ENCODE assay signal across 8 cellular contexts in genomic region chr2:232838406-232838874, GRCh38. TPM values are rescaled to one million over a fixed set of nuclear protein-coding genes. Genes with fewer than 3 reads are reported as not detected.
DNase-seq lines count a peak whose midpoint lies in the region; ATAC-seq and TF ChIP-seq lines count a peak whose summit lies in the region.

No MANE protein-coding gene starts in this region.

- TF ChIP-seq CTCF in Peyer's patch (IDR thresholded peaks at IDR 0.05): no peak

- H3K9me3 ChIP-seq in Peyer's patch: no peaks in the 10 kb centered on the region

- H3K27me3 ChIP-seq in Peyer's patch: no peaks in the 10 kb centered on the region

- peaks cover 95% of the 10 kb centered on the region for H3K36me3 Mint-ChIP-seq in activated T-helper 17 cell treated with anti-CD3 and anti-CD28 coated beads, Interleukin-2, amount 50 U/mL, for 72 hours (ENCODE audit: low read depth)
- H3K36me3 Mint-ChIP-seq in naive thymus-derived CD8-positive, alpha-beta T cell: peaks cover 7 to 88% (median 16%) of the 10 kb centered on the region in 3 donors

- DNase-seq in ELR (ENCODE audit: low read depth) (peak; percentile 56), Peyer's patch (peak in 2 of 3 donors; percentile 50 to 57), mesenteric fat pad (ENCODE audit: low spot score) (no peak), dedifferentiated amniotic fluid mesenchymal stem cell (ENCODE audit: extremely low spot score) (no peak), amniotic stem cell (lab: John Stamatoyannopoulos, UW) (no peak)
- DNase-seq in naive thymus-derived CD8-positive, alpha-beta T cell: peak in 4 of 10 donors; percentile 10 to 67 (median 30)

- H3K27ac ChIP-seq in Peyer's patch: peak overlapping the region in 3 of 4 donors; percentile 2 to 57 (median 40)

- POLR2A ChIA-PET in naive thymus-derived CD8-positive, alpha-beta T cell (lab: Charles Lee): no interaction called here

- H3K4me1 ChIP-seq in Peyer's patch: peaks cover 5 to 31% (median 13%) of the 10 kb centered on the region in 4 donors

- no peak for TF ChIP-seq POLR2A in Peyer's patch (IDR thresholded peaks at IDR 0.05)

- H3K4me3 Mint-ChIP-seq in activated T-helper 17 cell treated with anti-CD3 and anti-CD28 coated beads, Interleukin-2, amount 50 U/mL, for 72 hours: peak overlapping the region; percentile 62
- H3K4me3 Mint-ChIP-seq in naive thymus-derived CD8-positive, alpha-beta T cell: peak overlapping the region in 8 of 10 donors; percentile 17 to 72 (median 45)

- ATAC-seq in HG02610 (IDR thresholded peaks at IDR 0.05; ENCODE audit: unreplicated experiment): peak; percentile 63
- ATAC-seq in activated T-helper 17 cell treated with anti-CD3 and anti-CD28 coated beads, Interleukin-2, amount 50 U/mL, for 72 hours (replicated peaks): peak; percentile 90
- ATAC-seq in naive thymus-derived CD8-positive, alpha-beta T cell: peak; percentile 70 to 82

- peaks cover 12% of the 10 kb centered on the region for H3K4me1 Mint-ChIP-seq in activated T-helper 17 cell treated with anti-CD3 and anti-CD28 coated beads, Interleukin-2, amount 50 U/mL, for 72 hours
- peaks cover 20 to 41% (median 33%) of the 10 kb centered on the region in 4 donors for H3K4me1 Mint-ChIP-seq in naive thymus-derived CD8-positive, alpha-beta T cell

- H3K4me3 ChIP-seq in Peyer's patch: no peak overlapping the region

- H3K27ac Mint-ChIP-seq in activated T-helper 17 cell treated with anti-CD3 and anti-CD28 coated beads, Interleukin-2, amount 50 U/mL, for 72 hours: peak overlapping the region; percentile 88
- H3K27ac Mint-ChIP-seq in naive thymus-derived CD8-positive, alpha-beta T cell: peak overlapping the region; percentile 1 to 92 (median 80)

- H3K36me3 ChIP-seq in Peyer's patch: peaks cover 0 to 55% (median 0%) of the 10 kb centered on the region in 3 donors

- H3K9me3 Mint-ChIP-seq in activated T-helper 17 cell treated with anti-CD3 and anti-CD28 coated beads, Interleukin-2, amount 50 U/mL, for 72 hours: no peaks in the 10 kb centered on the region
- H3K9me3 Mint-ChIP-seq in naive thymus-derived CD8-positive, alpha-beta T cell: no peaks in the 10 kb centered on the region

- H3K27me3 Mint-ChIP-seq in activated T-helper 17 cell treated with anti-CD3 and anti-CD28 coated beads, Interleukin-2, amount 50 U/mL, for 72 hours: no peaks in the 10 kb centered on the region
- no peaks in the 10 kb centered on the region for H3K27me3 Mint-ChIP-seq in naive thymus-derived CD8-positive, alpha-beta T cell

RNA-seq across cellular contexts. Expression of gene SNORC, which starts 31.6 kb away (rescaled TPM):
- total RNA-seq in Peyer's patch (1 to 10 TPM; 3.5 to 9.7 (median 7.3) TPM), mesenteric fat pad (0.64 TPM)
- 1 to 10 TPM; 2.0 to 3.1 TPM for total RNA-seq in activated T-helper 17 cell treated with anti-CD3 and anti-CD28 coated beads, Interleukin-2, amount 50 U/mL, for 72 hours
- 1 to 10 TPM; 4.0 to 4.7 TPM for total RNA-seq in naive thymus-derived CD8-positive, alpha-beta T cell
- polyA plus RNA-seq in naive thymus-derived CD8-positive, alpha-beta T cell: not detected

Comparison
In these comparisons a context has a peak if more than half of its experiments do, and no peak if none do; other contexts are left out.
1. DNase-seq: peak in ELR (single experiment) and Peyer's patch (2 of 3); none in mesenteric fat pad (single experiment), dedifferentiated amniotic fluid mesenchymal stem cell (single experiment) and amniotic stem cell (single experiment).
2. Peak in every context shown above with its lines, with median percentiles within 50 percentile points of each other: ATAC-seq.